ENCODE assay signal across 9 cellular contexts in the genomic region with DNA sequence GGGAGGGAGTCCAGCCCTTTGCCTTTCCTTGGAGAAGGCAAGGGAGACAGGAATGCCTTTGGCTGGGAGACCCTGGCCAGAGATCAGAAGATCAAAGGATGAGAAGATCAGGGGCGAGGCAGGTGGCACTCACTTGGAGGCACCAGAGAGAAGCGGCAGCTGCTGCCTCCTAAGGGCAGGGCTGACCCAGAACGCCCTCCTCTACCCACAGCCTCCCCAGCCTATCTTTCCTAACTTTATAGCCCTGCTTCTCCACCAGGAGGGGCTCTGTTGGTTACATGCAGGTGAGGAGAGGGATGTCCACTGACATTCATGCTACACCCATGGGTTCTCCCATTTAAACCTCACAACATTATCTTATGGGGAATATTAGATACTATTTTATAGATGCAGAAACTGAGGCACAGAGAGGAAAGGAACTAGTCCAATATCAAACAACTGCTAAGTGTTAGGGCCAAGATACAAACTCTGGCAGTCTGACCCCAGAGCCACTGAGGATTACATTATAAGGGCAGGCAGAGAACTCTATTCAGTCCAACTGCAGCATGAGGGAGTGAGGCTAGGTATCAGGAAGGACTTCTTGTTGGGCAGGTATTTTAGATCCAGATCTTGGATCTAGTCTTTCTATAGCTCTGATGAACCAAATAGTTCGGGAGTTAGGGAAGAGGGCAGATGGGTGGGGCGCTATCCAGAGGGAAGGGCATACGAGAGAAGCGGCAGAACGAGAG. TPM values are rescaled to one million over a fixed set of nuclear protein-coding genes. Genes with fewer than 3 reads are reported as not detected.
A peak's percentile ranks its signal among the peaks of the same experiment; 100 is the strongest.
DNase-seq lines count a peak whose midpoint lies in the region; ATAC-seq and TF ChIP-seq lines count a peak whose summit lies in the region.
"Had no signal": no experiment of that assay in that cellular context is flagged by ENCODE, and none has a peak within 500 bp of the region (broad histone marks: within the 10 kb centered on the region; RNA-seq: fewer than 3 reads in every experiment).

No MANE protein-coding gene starts in this region.

- H3K4me3 ChIP-seq in BE2C (ENCODE audit: low read depth, low read length) (no peak overlapping the region; the same call in 1 of the 2 replicates), HUES6 (ENCODE audit: low read depth, low read length) (peak overlapping the region; percentile 63), lower lobe of right lung (peak overlapping the region; percentile 34)

- peak overlapping the region; percentile 56 for H3K4me3 Mint-ChIP-seq in activated naive CD8-positive, alpha-beta T cell treated with anti-CD3 and anti-CD28 coated beads, Interleukin-2, amount 10 ng/mL, durations not matched to agents 7 days and 5 days

- no peaks in the 10 kb centered on the region for H3K36me3 Mint-ChIP-seq in activated naive CD8-positive, alpha-beta T cell treated with anti-CD3 and anti-CD28 coated beads, Interleukin-2, amount 10 ng/mL, durations not matched to agents 7 days and 5 days

- H3K27me3 Mint-ChIP-seq in activated naive CD8-positive, alpha-beta T cell treated with anti-CD3 and anti-CD28 coated beads, Interleukin-2, amount 10 ng/mL, durations not matched to agents 7 days and 5 days: peaks cover 56% of the 10 kb centered on the region

- TF ChIP-seq CTCF in BE2C (IDR thresholded peaks at IDR 0.05; ENCODE audit: low read depth, low read length) (peak; percentile 58), lower lobe of right lung (IDR thresholded peaks at IDR 0.05) (no peak)

- H3K36me3 ChIP-seq in BE2C: no peaks in the 10 kb centered on the region
- no peaks in the 10 kb centered on the region for H3K36me3 ChIP-seq in HUES6 (ENCODE audit: control insufficient read depth, insufficient read depth, low read length)
- no peaks in the 10 kb centered on the region for H3K36me3 ChIP-seq in lower lobe of right lung

- DNase-seq in BE2C (no peak), lower lobe of right lung (no peak), germinal center (ENCODE audit: low spot score) (no peak), AG08395 (ENCODE audit: low spot score) (no peak)
- DNase-seq in activated naive CD8-positive, alpha-beta T cell treated with anti-CD3 and anti-CD28 coated beads, Interleukin-2, amount 10 ng/mL, durations not matched to agents 7 days and 5 days: no peak
- DNase-seq: effector memory CD4-positive, alpha-beta T cell had no signal

- H3K27ac Mint-ChIP-seq in activated naive CD8-positive, alpha-beta T cell treated with anti-CD3 and anti-CD28 coated beads, Interleukin-2, amount 10 ng/mL, durations not matched to agents 7 days and 5 days: no peak overlapping the region

- no peak for ATAC-seq in activated naive CD8-positive, alpha-beta T cell treated with anti-CD3 and anti-CD28 coated beads, Interleukin-2, amount 10 ng/mL, durations not matched to agents 7 days and 5 days (ENCODE audit: low read depth)
- ATAC-seq in lower lobe of right lung (no peak), GM21528 (IDR thresholded peaks at IDR 0.05; ENCODE audit: low FRiP score, unreplicated experiment) (no peak), GM21360 (IDR thresholded peaks at IDR 0.05; ENCODE audit: unreplicated experiment) (no peak)

- H3K9ac ChIP-seq in HUES6 (ENCODE audit: low read length): peak overlapping the region; percentile 34

- POLR2A ChIA-PET in activated naive CD8-positive, alpha-beta T cell treated with anti-CD3 and anti-CD28 coated beads, Interleukin-2, amount 10 ng/mL, durations not matched to agents 7 days and 5 days (lab: Charles Lee): interaction anchor here (0.6 to 1.2 kb wide), 2 partner anchors 20 to 100 kb away, joined by 3 read pairs; a partner anchor contains a TSS

- H3K4me1 ChIP-seq in BE2C: no peaks in the 10 kb centered on the region
- H3K4me1 ChIP-seq in HUES6 (ENCODE audit: control insufficient read depth, insufficient read depth, low read length): peaks cover 3% of the 10 kb centered on the region; the same call in 1 of the 2 replicates
- H3K4me1 ChIP-seq in lower lobe of right lung: no peaks in the 10 kb centered on the region

- intact Hi-C loops in lower lobe of right lung (cut with DNase I): no loop called here

- H3K27ac ChIP-seq in HUES6 (ENCODE audit: low read depth, low read length) (no peak overlapping the region), lower lobe of right lung (no peak overlapping the region)

- H3K27me3 ChIP-seq in BE2C (peaks cover 40% of the 10 kb centered on the region), HUES6 (ENCODE audit: control insufficient read depth, insufficient read depth, low read length) (peaks cover 22% of the 10 kb centered on the region), lower lobe of right lung (ENCODE audit: low read depth) (peaks cover 48% of the 10 kb centered on the region)

- no peaks in the 10 kb centered on the region for H3K9me3 ChIP-seq in BE2C
- no peaks in the 10 kb centered on the region for H3K9me3 ChIP-seq in HUES6 (ENCODE audit: control insufficient read depth, insufficient read depth, low read depth, low read length)
- H3K9me3 ChIP-seq in lower lobe of right lung: no peaks in the 10 kb centered on the region

- H3K4me1 Mint-ChIP-seq in activated naive CD8-positive, alpha-beta T cell treated with anti-CD3 and anti-CD28 coated beads, Interleukin-2, amount 10 ng/mL, durations not matched to agents 7 days and 5 days: peaks cover 6% of the 10 kb centered on the region

- H3K9me3 Mint-ChIP-seq in activated naive CD8-positive, alpha-beta T cell treated with anti-CD3 and anti-CD28 coated beads, Interleukin-2, amount 10 ng/mL, durations not matched to agents 7 days and 5 days: no peaks in the 10 kb centered on the region

RNA-seq across cellular contexts. Expression of a gene that starts 19.9 kb away (rescaled TPM):
- not detected for polyA plus RNA-seq in BE2C (2012; ENCODE audit: insufficient read depth, insufficient read length, low read depth)
- 1 to 10 TPM; 2.7 to 5.2 TPM for total RNA-seq in activated naive CD8-positive, alpha-beta T cell treated with anti-CD3 and anti-CD28 coated beads, Interleukin-2, amount 10 ng/mL, durations not matched to agents 7 days and 5 days
- total RNA-seq in lower lobe of right lung: 1.7 TPM

RNA-seq across cellular contexts. Expression of a gene that starts 53.1 kb away (rescaled TPM):
- polyA plus RNA-seq in BE2C (2012; ENCODE audit: insufficient read depth, insufficient read length, low read depth): 0.37 TPM
- 100 to 1,000 TPM; 172 to 181 TPM for total RNA-seq in activated naive CD8-positive, alpha-beta T cell treated with anti-CD3 and anti-CD28 coated beads, Interleukin-2, amount 10 ng/mL, durations not matched to agents 7 days and 5 days
- 8.5 TPM for total RNA-seq in lower lobe of right lung

Comparison
In these comparisons a context has a peak if more than half of its experiments do, and no peak if none do; other contexts are left out.
1. RNA of a gene that starts 53.1 kb away (total RNA-seq): 172 to 181 TPM in activated naive CD8-positive, alpha-beta T cell treated with anti-CD3 and anti-CD28 coated beads, Interleukin-2, amount 10 ng/mL, durations not matched to agents 7 days and 5 days; 8.5 TPM in lower lobe of right lung (single experiment); every median in the first group is over 10 times any median in the second.